Comparison of ENCODE assay signal across 8 cellular contexts in the genomic region with DNA sequence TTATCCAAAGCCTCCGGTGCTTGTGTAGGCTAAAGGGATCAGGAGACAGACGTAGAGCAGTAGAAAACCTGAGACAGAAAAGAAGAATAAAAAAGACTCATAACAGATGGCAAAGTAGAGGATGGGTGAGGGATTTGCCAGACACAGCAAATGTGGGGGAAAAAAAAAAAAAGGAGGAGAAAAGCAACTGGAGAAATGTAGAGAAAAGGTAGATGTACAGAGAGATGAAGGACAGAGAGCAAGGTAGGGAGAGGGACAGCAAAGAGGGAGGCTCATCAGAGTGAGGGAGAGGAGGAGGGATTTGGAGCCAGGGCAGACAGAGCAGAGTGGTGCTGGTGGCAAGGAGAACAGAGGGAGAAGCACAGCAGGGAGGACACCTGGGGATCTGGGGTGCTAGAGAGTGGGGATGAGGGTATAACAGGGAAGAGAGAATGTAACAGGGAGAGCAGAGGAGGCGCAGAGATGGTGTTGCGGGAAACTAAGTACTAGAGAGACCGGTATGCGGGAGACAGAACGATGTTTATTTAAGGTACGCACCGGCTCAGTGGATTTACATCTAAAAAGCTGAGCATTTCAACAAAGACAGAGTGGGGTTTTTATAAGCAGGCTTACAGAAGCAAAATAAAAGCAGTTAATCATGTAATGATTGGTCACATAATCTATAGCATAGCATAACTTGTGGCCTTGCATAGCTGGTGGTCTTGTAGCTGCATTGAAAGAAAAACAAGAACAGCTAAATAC. TPM values are rescaled to one million over a fixed set of nuclear protein-coding genes. Genes with fewer than 3 reads are reported as not detected.
DNase-seq lines count a peak whose midpoint lies in the region; ATAC-seq, FAIRE-seq and TF ChIP-seq lines count a peak whose summit lies in the region.
"Not testable (repeated sequence)": the region's sequence is repeated elsewhere in the genome, so short reads cannot be mapped to it uniquely, and the experiment has no call there.

No MANE protein-coding gene starts in this region.

- H3K27me3 ChIP-seq in HUES6 (ENCODE audit: control insufficient read depth, insufficient read depth, low read length); SK-N-SH (ENCODE audit: insufficient read depth); endothelial cell of umbilical vein (ENCODE audit: control insufficient read depth in 2 of 2, insufficient read depth in 2 of 2, low read length in 2 of 2); neural cell (ENCODE audit: insufficient read depth, low read depth, low read length); stomach: not testable (repeated sequence)

- not testable (repeated sequence) for H3K9me2 ChIP-seq in SK-N-SH; neural cell (ENCODE audit: insufficient read depth, low read length)

- TF ChIP-seq POLR2A in endothelial cell of umbilical vein (IDR thresholded peaks at IDR 0.05; ENCODE audit: low read depth, low read length); stomach (IDR thresholded peaks at IDR 0.05): not testable (repeated sequence)

- H3K4me3 ChIP-seq in HUES6 (ENCODE audit: low read depth, low read length) (peak overlapping the region; percentile 90), SK-N-SH (ENCODE audit: low read depth in 2 of 2, low read length in 1 of 2) (peak overlapping the region; percentile 65 to 80), endothelial cell of umbilical vein (replicated peaks in 1 of 3; ENCODE audit: insufficient read depth in 1 of 3, low read depth in 1 of 3, low read length in 3 of 3) (peak overlapping the region; percentile 88 to 95 (median 93)), neural cell (ENCODE audit: low read length) (peak overlapping the region; percentile 82), stomach (peak overlapping the region; percentile 70 to 91 (median 80))

- BruUV-seq in endothelial cell of umbilical vein (replicated peaks; lab: Mats Ljungman, UMichigan) = not testable (repeated sequence)

- H3K9ac ChIP-seq in HUES6 (ENCODE audit: low read length) (peak overlapping the region; percentile 81), SK-N-SH (peak overlapping the region; percentile 77), endothelial cell of umbilical vein (replicated peaks; ENCODE audit: extremely low read depth, insufficient read depth, low read length) (peak overlapping the region; percentile 73), neural cell (ENCODE audit: low read length) (peak overlapping the region; percentile 58)

- not testable (repeated sequence) for TF ChIP-seq EP300 in SK-N-SH (IDR thresholded peaks at IDR 0.05; ENCODE audit: borderline replicate concordance in 1 of 2, low read depth in 1 of 2, low read length in 1 of 2); neural cell (conservative IDR thresholded peaks at IDR 0.05; ENCODE audit: poor library complexity, severe bottlenecking); stomach (IDR thresholded peaks at IDR 0.05)

- peaks cover 36% of the 10 kb centered on the region for H3K36me3 Mint-ChIP-seq in activated naive CD8-positive, alpha-beta T cell treated with anti-CD3 and anti-CD28 coated beads, Interleukin-2, amount 50 U/mL, for 24 hours (ENCODE audit: low read depth)

- not testable (repeated sequence) for FAIRE-seq in endothelial cell of umbilical vein (lab: Jason Lieb, UNC)

- H3K9me1 ChIP-seq in endothelial cell of umbilical vein (replicated peaks; ENCODE audit: control insufficient read depth, extremely low read depth, insufficient read depth, low read length) = not testable (repeated sequence)

- DNase-seq in SK-N-SH (peak; percentile 13), iris pigment epithelial cell (ENCODE audit: low read depth) (peak; percentile 4)
- not testable (repeated sequence) for DNase-seq in activated naive CD8-positive, alpha-beta T cell treated with anti-CD3 and anti-CD28 coated beads, Interleukin-2, amount 50 U/mL, for 24 hours; endothelial cell of umbilical vein (ENCODE audit: low read depth, low spot score); stomach

- ATAC-seq in activated naive CD8-positive, alpha-beta T cell treated with anti-CD3 and anti-CD28 coated beads, Interleukin-2, amount 50 U/mL, for 24 hours = not testable (repeated sequence)

- H3K4me1 Mint-ChIP-seq in activated naive CD8-positive, alpha-beta T cell treated with anti-CD3 and anti-CD28 coated beads, Interleukin-2, amount 50 U/mL, for 24 hours = peaks cover 24% of the 10 kb centered on the region

- not testable (repeated sequence) for H3K4me1 ChIP-seq in HUES6 (ENCODE audit: control insufficient read depth, insufficient read depth, low read length); endothelial cell of umbilical vein (ENCODE audit: control insufficient read depth, extremely low read depth, insufficient read depth, low read length)
- peaks cover 0 to 11% of the 10 kb centered on the region in 2 experiments; a peak in 1 of 4 replicates for H3K4me1 ChIP-seq in SK-N-SH (ENCODE audit: control insufficient read depth in 1 of 2, insufficient read depth in 2 of 2, low read depth in 1 of 2, low read length in 1 of 2)
- peaks cover 18 to 30% (median 27%) of the 10 kb centered on the region in 4 donors for H3K4me1 ChIP-seq in stomach

- POLR2A ChIA-PET in SK-N-SH (lab: Yijun Ruan, JAX); endothelial cell of umbilical vein (lab: Charles Lee): not testable (repeated sequence)

- H3K4me2 ChIP-seq in SK-N-SH (peak overlapping the region; percentile 95), endothelial cell of umbilical vein (ENCODE audit: insufficient read depth, low read length) (peak overlapping the region; percentile 78), neural cell (ENCODE audit: low read length) (peak overlapping the region; percentile 55)

- dilution Hi-C loops in endothelial cell of umbilical vein (cut with MboI; ENCODE audit: extremely low pct_ligation_motif_present, low sequenced_read_pairs) = not testable (repeated sequence)

- H3K36me3 ChIP-seq in HUES6 (ENCODE audit: control insufficient read depth, insufficient read depth, low read length) (peaks cover 25% of the 10 kb centered on the region), SK-N-SH (replicated peaks in 1 of 2; ENCODE audit: control insufficient read depth in 1 of 2, insufficient read depth in 2 of 2, low read length in 1 of 2) (peaks cover 2 to 26% of the 10 kb centered on the region in 2 experiments), stomach (peaks cover 10 to 32% (median 31%) of the 10 kb centered on the region in 4 donors)
- not testable (repeated sequence) for H3K36me3 ChIP-seq in endothelial cell of umbilical vein (ENCODE audit: control insufficient read depth in 2 of 2, extremely low read depth in 1 of 2, insufficient read depth in 2 of 2, low read length in 2 of 2); neural cell (ENCODE audit: insufficient read depth, low read length)

- H4K20me1 ChIP-seq in SK-N-SH (ENCODE audit: insufficient read depth); endothelial cell of umbilical vein (replicated peaks; ENCODE audit: control insufficient read depth, extremely low read depth, insufficient read depth, low read length); neural cell (ENCODE audit: insufficient read depth): not testable (repeated sequence)

- CTCF ChIA-PET in SK-N-SH (lab: Yijun Ruan, JAX) = interaction anchor here (1.6 to 1.8 kb wide), 2 partner anchors 29 to 202 kb away, joined by 3 to 4 read pairs; no protein-coding TSS in a partner anchor
- CTCF ChIA-PET in endothelial cell of umbilical vein (lab: Charles Lee) = not testable (repeated sequence)

- H3K27me3 Mint-ChIP-seq in activated naive CD8-positive, alpha-beta T cell treated with anti-CD3 and anti-CD28 coated beads, Interleukin-2, amount 50 U/mL, for 24 hours = not testable (repeated sequence)

- 47% methylated on average over 9 of the region's 9 CpGs for WGBS in SK-N-SH (ENCODE audit: low lambda C conversion rate)
- WGBS in stomach, 5 donors = 7 to 14% (median 10%) methylated on average over 9 of the region's 9 CpGs

- H3K4me3 Mint-ChIP-seq in activated naive CD8-positive, alpha-beta T cell treated with anti-CD3 and anti-CD28 coated beads, Interleukin-2, amount 50 U/mL, for 24 hours = peak overlapping the region; percentile 95

- H2AFZ ChIP-seq in SK-N-SH (ENCODE audit: low read depth) (peak overlapping the region; percentile 91), endothelial cell of umbilical vein (ENCODE audit: low read depth, low read length) (peak overlapping the region; percentile 95)
- H2AFZ ChIP-seq in neural cell (ENCODE audit: low read depth, low read length) = not testable (repeated sequence)

- not testable (repeated sequence) for TF ChIP-seq RAD21 in SK-N-SH (IDR thresholded peaks at IDR 0.05; ENCODE audit: low read length); neural cell (conservative IDR thresholded peaks at IDR 0.05)

- H3K27ac ChIP-seq in C4-2B = peak overlapping the region; percentile 79
- H3K27ac ChIP-seq in HUES6 (ENCODE audit: low read depth, low read length); neural cell (ENCODE audit: low read length): not testable (repeated sequence)
- 0 out of 4 replicates have a peak overlapping the region, but pooled peaks of 1 of the 2 experiments have one; percentile 64 for H3K27ac ChIP-seq in SK-N-SH (ENCODE audit: low read depth in 2 of 2, low read length in 1 of 2)
- peak overlapping the region; percentile 71 for H3K27ac ChIP-seq in endothelial cell of umbilical vein (ENCODE audit: insufficient read depth, low read depth, low read length)
- H3K27ac ChIP-seq in stomach = peak overlapping the region; percentile 84 to 89 (median 89)

- H3F3A ChIP-seq in SK-N-SH (replicated peaks; ENCODE audit: insufficient read depth) = peaks cover 10% of the 10 kb centered on the region
- H3F3A ChIP-seq in neural cell (ENCODE audit: insufficient read depth, low read length, poor library complexity, severe bottlenecking) = not testable (repeated sequence)

- not testable (repeated sequence) for TF ChIP-seq CTCF in C4-2B (conservative IDR thresholded peaks at IDR 0.05); SK-N-SH (IDR thresholded peaks at IDR 0.05); endothelial cell of umbilical vein (IDR thresholded peaks at IDR 0.05; ENCODE audit: extremely low read depth in 1 of 2, insufficient read depth in 1 of 2, low read depth in 1 of 2, low read length in 2 of 2); neural cell (IDR thresholded peaks at IDR 0.05; ENCODE audit: poor library complexity, severe bottlenecking); stomach (IDR thresholded peaks at IDR 0.05)

- peaks cover 20% of the 10 kb centered on the region for H3K79me2 ChIP-seq in SK-N-SH (ENCODE audit: insufficient read depth)
- H3K79me2 ChIP-seq in endothelial cell of umbilical vein (ENCODE audit: control insufficient read depth, insufficient read depth, low read length); neural cell (replicated peaks; ENCODE audit: insufficient read depth, low read length): not testable (repeated sequence)

- peak overlapping the region; percentile 87 for H3K27ac Mint-ChIP-seq in activated naive CD8-positive, alpha-beta T cell treated with anti-CD3 and anti-CD28 coated beads, Interleukin-2, amount 50 U/mL, for 24 hours

- H3K9me3 Mint-ChIP-seq in activated naive CD8-positive, alpha-beta T cell treated with anti-CD3 and anti-CD28 coated beads, Interleukin-2, amount 50 U/mL, for 24 hours = peaks cover 22% of the 10 kb centered on the region

- H3K9me3 ChIP-seq in HUES6 (ENCODE audit: control insufficient read depth, insufficient read depth, low read depth, low read length); SK-N-SH; endothelial cell of umbilical vein (replicated peaks; ENCODE audit: control insufficient read depth, insufficient read depth, low read length); neural cell (ENCODE audit: low read length): not testable (repeated sequence)
- H3K9me3 ChIP-seq in stomach = peaks cover 0 to 16% (median 0%) of the 10 kb centered on the region in 4 donors

- intact Hi-C loops in endothelial cell of umbilical vein (cut with micrococcal nuclease) = loop anchor here (2.0 to 10.0 kb wide), 5 partner anchors 31 to 201 kb away; a partner anchor contains a TSS
- intact Hi-C loops in stomach (cut with DNase I; ENCODE audit: low total_unique reads) = not testable (repeated sequence)

RNA-seq across cellular contexts. Expression of a gene that starts 1.1 kb away (rescaled TPM):
- polyA plus RNA-seq in SK-N-SH (2012; rRNA removed) = 2.3 and 3.5 TPM in 2 replicates
- polyA plus RNA-seq in SK-N-SH (2012; cell fraction: cytosol; rRNA removed) = 2.1 and 2.4 TPM in 2 replicates
- 9.0 and 9.2 TPM in 2 replicates for polyA plus RNA-seq in SK-N-SH (2012; cell fraction: nucleus; rRNA removed)
- total RNA-seq in endothelial cell of umbilical vein = 7.3 and 7.7 TPM in 2 replicates
- polyA plus RNA-seq in endothelial cell of umbilical vein = 2.5 and 2.7 TPM in 2 replicates
- polyA plus RNA-seq in endothelial cell of umbilical vein (2011; cell fraction: cytosol; rRNA removed) = 2.5 and 2.7 TPM in 2 replicates
- 10.9 and 13.6 TPM in 2 replicates for polyA plus RNA-seq in endothelial cell of umbilical vein (2011; cell fraction: nucleus; rRNA removed)
- polyA plus RNA-seq in endothelial cell of umbilical vein (2012) = 5.0 and 5.7 TPM in 2 replicates
- 9.4 and 10.1 TPM in 2 replicates for polyA minus RNA-seq in endothelial cell of umbilical vein
- polyA minus RNA-seq in endothelial cell of umbilical vein (2011; cell fraction: cytosol; rRNA and poly(A)+ RNA removed) = 4.3 TPM
- polyA minus RNA-seq in endothelial cell of umbilical vein (2011; cell fraction: nucleus; rRNA and poly(A)+ RNA removed) = 10.8 and 15.8 TPM in 2 replicates
- polyA plus RNA-seq in neural cell = 7.5 and 8.7 TPM in 2 replicates
- 21.1 and 22.6 TPM in 2 replicates for polyA minus RNA-seq in neural cell
- total RNA-seq in stomach = 10 to 100 TPM; 10.1 to 35.7 (median 18.9) TPM
- 1 to 10 TPM; 2.1 to 2.8 (median 2.7) TPM for polyA plus RNA-seq in stomach

RNA-seq across cellular contexts. Expression of a gene that starts 30.5 kb away (rescaled TPM):
- 2.5 and 3.9 TPM in 2 replicates for polyA plus RNA-seq in SK-N-SH (2012; rRNA removed)
- 3.1 and 3.2 TPM in 2 replicates for polyA plus RNA-seq in SK-N-SH (2012; cell fraction: cytosol; rRNA removed)
- polyA plus RNA-seq in SK-N-SH (2012; cell fraction: nucleus; rRNA removed) = 3.4 and 6.6 TPM in 2 replicates
- total RNA-seq in endothelial cell of umbilical vein = 3.7 and 3.8 TPM in 2 replicates
- 0.59 and 1.2 TPM in 2 replicates for polyA plus RNA-seq in endothelial cell of umbilical vein
- polyA plus RNA-seq in endothelial cell of umbilical vein (2011; cell fraction: cytosol; rRNA removed) = 1.2 and 1.3 TPM in 2 replicates
- 3.6 and 4.1 TPM in 2 replicates for polyA plus RNA-seq in endothelial cell of umbilical vein (2011; cell fraction: nucleus; rRNA removed)
- polyA plus RNA-seq in endothelial cell of umbilical vein (2012) = 1.9 and 2.1 TPM in 2 replicates
- polyA minus RNA-seq in endothelial cell of umbilical vein = 1.2 and 3.0 TPM in 2 replicates
- polyA minus RNA-seq in endothelial cell of umbilical vein (2011; cell fraction: cytosol; rRNA and poly(A)+ RNA removed) = 2.0 TPM
- polyA minus RNA-seq in endothelial cell of umbilical vein (2011; cell fraction: nucleus; rRNA and poly(A)+ RNA removed) = 1.8 and 3.7 TPM in 2 replicates
- polyA plus RNA-seq in neural cell = 2.8 and 5.1 TPM in 2 replicates
- polyA minus RNA-seq in neural cell = 15.9 and 20.5 TPM in 2 replicates
- 10 to 100 TPM in 3 of 5 donors, 1 to 10 TPM in 2; 3.6 to 33.3 (median 10.4) TPM for total RNA-seq in stomach
- polyA plus RNA-seq in stomach = 1 to 10 TPM; 2.9 to 5.8 (median 4.7) TPM

RNA-seq across cellular contexts. Expression of a gene that starts 35.8 kb away (rescaled TPM):
- polyA plus RNA-seq in SK-N-SH (2012; rRNA removed) (5.9 and 8.5 TPM in 2 replicates), endothelial cell of umbilical vein (5.7 and 6.4 TPM in 2 replicates), neural cell (11.4 and 16.8 TPM in 2 replicates), stomach (10 to 100 TPM in 1 of 3 donors, 1 to 10 TPM in 2; 6.5 to 10.5 (median 7.6) TPM)
- 7.1 and 7.6 TPM in 2 replicates for polyA plus RNA-seq in SK-N-SH (2012; cell fraction: cytosol; rRNA removed)
- 6.6 and 13.1 TPM in 2 replicates for polyA plus RNA-seq in SK-N-SH (2012; cell fraction: nucleus; rRNA removed)
- total RNA-seq in endothelial cell of umbilical vein (7.3 and 8.8 TPM in 2 replicates), stomach (10 to 100 TPM in 1 of 5 donors, 1 to 10 TPM in 3, under 1 TPM in 1; 0.58 to 16.3 (median 5.4) TPM)
- 6.9 and 7.0 TPM in 2 replicates for polyA plus RNA-seq in endothelial cell of umbilical vein (2011; cell fraction: cytosol; rRNA removed)
- polyA plus RNA-seq in endothelial cell of umbilical vein (2011; cell fraction: nucleus; rRNA removed) = 14.9 and 18.5 TPM in 2 replicates
- polyA plus RNA-seq in endothelial cell of umbilical vein (2012) = 9.5 and 9.7 TPM in 2 replicates
- polyA minus RNA-seq in endothelial cell of umbilical vein (4.3 and 6.2 TPM in 2 replicates), neural cell (18.0 and 20.1 TPM in 2 replicates)
- polyA minus RNA-seq in endothelial cell of umbilical vein (2011; cell fraction: cytosol; rRNA and poly(A)+ RNA removed) = 2.8 TPM
- polyA minus RNA-seq in endothelial cell of umbilical vein (2011; cell fraction: nucleus; rRNA and poly(A)+ RNA removed) = 6.2 and 8.7 TPM in 2 replicates
